In the genomic region with DNA sequence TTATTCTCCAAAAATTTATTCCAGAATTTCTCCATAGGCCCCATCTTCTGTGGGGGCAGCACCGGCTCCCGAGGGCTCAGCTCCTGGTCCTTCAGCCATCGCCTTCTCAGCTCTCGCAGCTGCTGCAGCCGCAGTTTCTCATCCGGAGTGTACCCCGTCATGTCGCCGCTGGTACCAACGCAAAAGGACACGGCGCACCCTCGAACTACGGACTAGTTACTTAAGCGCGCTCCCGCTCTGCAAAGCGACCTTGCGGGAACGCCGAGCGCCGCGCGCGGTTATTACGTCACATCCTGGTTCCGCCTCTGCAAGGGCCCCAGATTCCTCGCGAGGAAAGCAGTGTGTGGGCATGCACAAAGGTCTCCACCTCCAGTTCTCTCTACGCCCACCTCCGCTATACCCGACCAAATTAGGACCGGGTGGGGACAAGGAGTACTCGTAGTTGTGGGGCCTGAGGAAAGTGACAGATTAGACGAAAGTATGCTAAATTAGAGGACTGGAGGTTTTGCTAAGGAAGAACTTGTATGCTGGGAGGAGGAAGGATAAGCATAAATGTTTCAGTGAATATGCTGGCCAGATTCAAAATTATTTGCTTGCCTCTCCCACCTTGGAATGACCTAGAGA, we compare ENCODE assay signal across 8 cellular contexts. TPM values are rescaled to one million over a fixed set of nuclear protein-coding genes. Genes with fewer than 3 reads are reported as not detected.
DNase-seq lines count a peak whose midpoint lies in the region; ATAC-seq and TF ChIP-seq lines count a peak whose summit lies in the region.

A gene (minus strand): TSS at position 260 of the 624 bp plus-strand sequence. CDS start 99 bp downstream, at position 161.

- ATAC-seq in HG03432 (IDR thresholded peaks at IDR 0.05; ENCODE audit: unreplicated experiment) = peak; percentile 91

- no peaks in the 10 kb centered on the region for H3K36me3 ChIP-seq in kidney epithelial cell (ENCODE audit: control insufficient read depth, insufficient read depth, low read length)

- DNase-seq in AG10803 (ENCODE audit: low read depth) (peak; percentile 88), NCI-H510A (lab: John Stamatoyannopoulos, UW) (peak; percentile 67), cerebellum (ENCODE audit: low spot score) (peak; percentile 93), kidney epithelial cell (ENCODE audit: low read depth) (peak; percentile 84)
- peak; percentile 95 for DNase-seq in activated CD4-positive, alpha-beta T cell treated with anti-CD3 and anti-CD28 coated beads for 1 hour
- peak; percentile 92 for DNase-seq in stimulated activated CD4-positive, alpha-beta T cell treated with anti-CD3 and anti-CD28 coated beads, Interleukin-15, amount 100 ng/mL, for 48 hours (ENCODE audit: low read depth in 2 of 2)

- TF ChIP-seq CTCF in AG10803 (conservative IDR thresholded peaks at IDR 0.05; ENCODE audit: low read length) (no peak), kidney epithelial cell (IDR thresholded peaks at IDR 0.05; ENCODE audit: insufficient read depth, low read length, poor library complexity, severe bottlenecking) (no peak)

- peak; percentile 84 for TF ChIP-seq POLR2A in GM19099 (IDR thresholded peaks at IDR 0.05; ENCODE audit: extremely low read depth, insufficient read length, low read depth)

- no peaks in the 10 kb centered on the region for H3K27me3 ChIP-seq in kidney epithelial cell (ENCODE audit: control insufficient read depth, insufficient read depth, low read length)

- H3K4me3 ChIP-seq in AG10803 (ENCODE audit: low read length) (peak within 1 kb of the TSS; percentile 93), kidney epithelial cell (ENCODE audit: low read depth, low read length) (peak within 1 kb of the TSS; percentile 73)

RNA-seq across cellular contexts. Expression of the gene that starts here (rescaled TPM):
- total RNA-seq in cerebellum = 16.9 TPM
- 37.1 and 45.1 TPM in 2 replicates for total RNA-seq in kidney epithelial cell

Comparison
In these comparisons a context has a peak if more than half of its experiments do, and no peak if none do; other contexts are left out.
1. Peak in every context shown above with its lines: DNase-seq, ATAC-seq and H3K4me3 ChIP-seq.